Comparison of ENCODE assay signal across 24 cellular contexts in genomic region chr1:7398982-7399381, GRCh38.
DNase-seq lines count a peak whose midpoint lies in the region; ATAC-seq and TF ChIP-seq lines count a peak whose summit lies in the region.
"Had no signal": no experiment of that assay in that cellular context is flagged by ENCODE, and none has a peak within 500 bp of the region (broad histone marks: within the 10 kb centered on the region; RNA-seq: fewer than 3 reads in every experiment).

No MANE protein-coding gene starts in this region.

- no peak for ATAC-seq in HG03565 (IDR thresholded peaks at IDR 0.05; ENCODE audit: unreplicated experiment)
- ATAC-seq: HCT116, K562, Right ventricle myocardium inferior had no signal

- no CpG with 5 or more reads among the region's 1 CpG for WGBS in iPS DF 6.9 (ENCODE audit: insufficient coverage, insufficient read length)

- H3K4me3 ChIP-seq in choroid plexus epithelial cell (ENCODE audit: low read depth, low read length) = no peak overlapping the region
- H3K4me3 ChIP-seq in iPS DF 6.9 (ENCODE audit: low read length) = no peak overlapping the region
- H3K4me3 ChIP-seq: BLaER1 treated with 17β-estradiol and CSF1 and Interleukin-3, amounts not matched to agents 10 nM and 100 nM; K562; SJSA1 had no signal

- no peaks in the 10 kb centered on the region for H3K27me3 ChIP-seq in iPS DF 6.9 (ENCODE audit: control insufficient read depth, insufficient read depth, low read length)
- H3K27me3 ChIP-seq: BLaER1 treated with 17β-estradiol and CSF1 and Interleukin-3, amounts not matched to agents 10 nM and 100 nM; SJSA1 had no signal

- no peaks in the 10 kb centered on the region for H3K4me1 ChIP-seq in iPS DF 6.9 (ENCODE audit: control insufficient read depth, insufficient read depth, low read length)

- TF ChIP-seq CTCF in choroid plexus epithelial cell (conservative IDR thresholded peaks at IDR 0.05; ENCODE audit: low read depth, low read length) = no peak

- H3K36me3 ChIP-seq in iPS DF 6.9 (ENCODE audit: control insufficient read depth, insufficient read depth, low read length) = no peaks in the 10 kb centered on the region
- H3K36me3 ChIP-seq: BLaER1 treated with 17β-estradiol and CSF1 and Interleukin-3, amounts not matched to agents 10 nM and 100 nM; SJSA1 had no signal

- no peak overlapping the region for H3K27ac ChIP-seq in iPS DF 6.9 (ENCODE audit: low read length)
- H3K27ac ChIP-seq: 22Rv1; BLaER1 treated with 17β-estradiol and CSF1 and Interleukin-3, amounts not matched to agents 10 nM and 100 nM; SJSA1 had no signal

- no peaks in the 10 kb centered on the region; the same call in 1 of the 2 replicates for H3K9me3 ChIP-seq in iPS DF 6.9 (ENCODE audit: control insufficient read depth, insufficient read depth, low read length)

- DNase-seq in DMS53 (lab: John Stamatoyannopoulos, UW) (peak; percentile 14), DMS53 treated with DMSO at 0.1 percent for 48 hours (lab: John Stamatoyannopoulos, UW; ENCODE audit: unreplicated experiment) (no peak), choroid plexus epithelial cell (ENCODE audit: low read depth) (peak; percentile 36), iPS DF 6.9 (ENCODE audit: low read depth, low spot score) (peak; percentile 31), NCI-H510A treated with DMSO at 0.1 percent for 48 hours (lab: John Stamatoyannopoulos, UW) (no peak), NCI-H1105 (lab: John Stamatoyannopoulos, UW) (no peak), HK-2 (ENCODE audit: unreplicated experiment) (no peak)
- DNase-seq: Caco-2; CD4-positive, alpha-beta memory T cell; DMS 273 treated with DMSO at 0.1 percent for 48 hours; NCI-H1092 treated with DMSO at 0.1 percent for 48 hours; NCI-H146; NCI-H2029; NCI-H226; NCI-H524 treated with DMSO at 0.1 percent for 48 hours; NCI-H82; OCI-M1 had no signal

Comparison
In these comparisons a context has a peak if more than half of its experiments do, and no peak if none do; other contexts are left out.
1. DNase-seq: peak in DMS53 (single experiment), choroid plexus epithelial cell (single experiment) and iPS DF 6.9 (single experiment); none in DMS53 treated with DMSO at 0.1 percent for 48 hours (single experiment), NCI-H510A treated with DMSO at 0.1 percent for 48 hours (single experiment), NCI-H1105 (single experiment) and HK-2 (single experiment).